Comparison of ENCODE assay signal across 2 cellular contexts in genomic region chr7:151506901-151507382, GRCh38.
TF ChIP-seq lines count a peak whose summit lies in the region.

No MANE protein-coding gene starts in this region.

TF ChIP-seq in HEK293T, 16 proteins besides CTCF, POLR2A, EP300 and RAD21 (continued from another document):
- peak; percentile 65 for TF ChIP-seq PKNOX1 (IDR thresholded peaks at IDR 0.05)

TF ChIP-seq in GM12878, 131 proteins besides CTCF, POLR2A, EP300 and RAD21:
- TF ChIP-seq, protein P1, sequence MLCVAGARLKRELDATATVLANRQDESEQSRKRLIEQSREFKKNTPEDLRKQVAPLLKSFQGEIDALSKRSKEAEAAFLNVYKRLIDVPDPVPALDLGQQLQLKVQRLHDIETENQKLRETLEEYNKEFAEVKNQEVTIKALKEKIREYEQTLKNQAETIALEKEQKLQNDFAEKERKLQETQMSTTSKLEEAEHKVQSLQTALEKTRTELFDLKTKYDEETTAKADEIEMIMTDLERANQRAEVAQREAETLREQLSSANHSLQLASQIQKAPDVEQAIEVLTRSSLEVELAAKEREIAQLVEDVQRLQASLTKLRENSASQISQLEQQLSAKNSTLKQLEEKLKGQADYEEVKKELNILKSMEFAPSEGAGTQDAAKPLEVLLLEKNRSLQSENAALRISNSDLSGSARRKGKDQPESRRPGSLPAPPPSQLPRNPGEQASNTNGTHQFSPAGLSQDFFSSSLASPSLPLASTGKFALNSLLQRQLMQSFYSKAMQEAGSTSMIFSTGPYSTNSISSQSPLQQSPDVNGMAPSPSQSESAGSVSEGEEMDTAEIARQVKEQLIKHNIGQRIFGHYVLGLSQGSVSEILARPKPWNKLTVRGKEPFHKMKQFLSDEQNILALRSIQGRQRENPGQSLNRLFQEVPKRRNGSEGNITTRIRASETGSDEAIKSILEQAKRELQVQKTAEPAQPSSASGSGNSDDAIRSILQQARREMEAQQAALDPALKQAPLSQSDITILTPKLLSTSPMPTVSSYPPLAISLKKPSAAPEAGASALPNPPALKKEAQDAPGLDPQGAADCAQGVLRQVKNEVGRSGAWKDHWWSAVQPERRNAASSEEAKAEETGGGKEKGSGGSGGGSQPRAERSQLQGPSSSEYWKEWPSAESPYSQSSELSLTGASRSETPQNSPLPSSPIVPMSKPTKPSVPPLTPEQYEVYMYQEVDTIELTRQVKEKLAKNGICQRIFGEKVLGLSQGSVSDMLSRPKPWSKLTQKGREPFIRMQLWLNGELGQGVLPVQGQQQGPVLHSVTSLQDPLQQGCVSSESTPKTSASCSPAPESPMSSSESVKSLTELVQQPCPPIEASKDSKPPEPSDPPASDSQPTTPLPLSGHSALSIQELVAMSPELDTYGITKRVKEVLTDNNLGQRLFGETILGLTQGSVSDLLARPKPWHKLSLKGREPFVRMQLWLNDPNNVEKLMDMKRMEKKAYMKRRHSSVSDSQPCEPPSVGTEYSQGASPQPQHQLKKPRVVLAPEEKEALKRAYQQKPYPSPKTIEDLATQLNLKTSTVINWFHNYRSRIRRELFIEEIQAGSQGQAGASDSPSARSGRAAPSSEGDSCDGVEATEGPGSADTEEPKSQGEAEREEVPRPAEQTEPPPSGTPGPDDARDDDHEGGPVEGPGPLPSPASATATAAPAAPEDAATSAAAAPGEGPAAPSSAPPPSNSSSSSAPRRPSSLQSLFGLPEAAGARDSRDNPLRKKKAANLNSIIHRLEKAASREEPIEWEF (IDR thresholded peaks at IDR 0.05; ENCODE audit: insufficient replicate concordance, low read depth, low read length): no peak
- TF ChIP-seq POLR2AphosphoS5 (IDR thresholded peaks at IDR 0.05; ENCODE audit: low read length) (peak; percentile 54; the same call in 1 of the 2 replicates), NR2C2 (IDR thresholded peaks at IDR 0.05; ENCODE audit: borderline replicate concordance, control insufficient read depth, insufficient read length, low read depth) (no peak)
